In genomic region chr20:40962733-40963504, GRCh38 we compare ENCODE assay signal across 8 cellular contexts.
A peak's percentile ranks its signal among the peaks of the same experiment; 100 is the strongest.
DNase-seq lines count a peak whose midpoint lies in the region; ATAC-seq and TF ChIP-seq lines count a peak whose summit lies in the region.

No MANE protein-coding gene starts in this region.

- ATAC-seq in GM19324 (IDR thresholded peaks at IDR 0.05; ENCODE audit: low FRiP score, unreplicated experiment) (peak; percentile 73), foreskin keratinocyte (peak; percentile 87), omental fat pad (ENCODE audit: low FRiP score) (no peak), thoracic aorta (ENCODE audit: insufficient number of reproducible peaks, low FRiP score, low read depth) (peak; percentile 52)

- DNase-seq in AG20443 (ENCODE audit: low spot score) (peak; percentile 88), Karpas-422 (peak; percentile 91), RPMI7951 (ENCODE audit: low read depth) (peak; percentile 68), foreskin keratinocyte (peak in 1 of 2 donors; percentile 42), omental fat pad (ENCODE audit: low spot score) (peak; percentile 38), thoracic aorta (ENCODE audit: low spot score) (no peak)
- peak; percentile 56 to 62 for DNase-seq in activated T-helper 1 cell treated with anti-CD3 and anti-CD28 coated beads, Interleukin-2, amount 50 U/mL, for 16 hours (ENCODE audit: low read depth in 1 of 2, low spot score in 1 of 2)

- TF ChIP-seq CTCF in foreskin keratinocyte (conservative IDR thresholded peaks at IDR 0.05) (peak; percentile 93), omental fat pad (IDR thresholded peaks at IDR 0.05) (peak in 1 of 3 donors; percentile 84), thoracic aorta (IDR thresholded peaks at IDR 0.05) (peak; percentile 93)

- no peaks in the 10 kb centered on the region for H3K36me3 ChIP-seq in Karpas-422 (ENCODE audit: insufficient read depth, low read length)
- H3K36me3 ChIP-seq in thoracic aorta: no peaks in the 10 kb centered on the region

- H3K9me3 ChIP-seq in Karpas-422 (ENCODE audit: low read length) (no peaks in the 10 kb centered on the region), thoracic aorta (no peaks in the 10 kb centered on the region)

- no peak overlapping the region for H2AFZ ChIP-seq in Karpas-422 (ENCODE audit: low read length)

- no peak overlapping the region for H3K4me2 ChIP-seq in Karpas-422 (ENCODE audit: low read depth, low read length, poor library complexity, severe bottlenecking)

- H3K27me3 ChIP-seq in Karpas-422 (ENCODE audit: low read length) (no peaks in the 10 kb centered on the region), foreskin keratinocyte (no peaks in the 10 kb centered on the region), thoracic aorta (replicated peaks; ENCODE audit: insufficient read depth) (no peaks in the 10 kb centered on the region)

- no peaks in the 10 kb centered on the region for H4K20me1 ChIP-seq in Karpas-422 (ENCODE audit: insufficient read depth, low read depth, low read length)

- no peak overlapping the region for H3K9ac ChIP-seq in Karpas-422 (ENCODE audit: low read length)

- H3K27ac ChIP-seq in Karpas-422 (ENCODE audit: low read length) (no peak overlapping the region), foreskin keratinocyte (no peak overlapping the region), thoracic aorta (no peak overlapping the region)

- H3K4me1 ChIP-seq in Karpas-422 (ENCODE audit: low read length) (peaks cover 13% of the 10 kb centered on the region), foreskin keratinocyte (no peaks in the 10 kb centered on the region), thoracic aorta (ENCODE audit: control insufficient read depth in 1 of 2, low read depth in 2 of 2) (peaks cover 0 to 4% of the 10 kb centered on the region in 2 donors)

- H3K4me3 ChIP-seq in Karpas-422 (ENCODE audit: low read length) (no peak overlapping the region), thoracic aorta (no peak overlapping the region)

- H3K9me2 ChIP-seq in Karpas-422 (replicated peaks; ENCODE audit: insufficient read depth, low read length): no peaks in the 10 kb centered on the region

- no peaks in the 10 kb centered on the region for H3K79me2 ChIP-seq in Karpas-422 (ENCODE audit: low read length)
